Comparison of ENCODE assay signal across 9 cellular contexts in genomic region chrX:13733506-13733905, GRCh38. TPM values are rescaled to one million over a fixed set of nuclear protein-coding genes. Genes with fewer than 3 reads are reported as not detected.
DNase-seq lines count a peak whose midpoint lies in the region; ATAC-seq and TF ChIP-seq lines count a peak whose summit lies in the region.
"Had no signal": no experiment of that assay in that cellular context is flagged by ENCODE, and none has a peak within 500 bp of the region (broad histone marks: within the 10 kb centered on the region; RNA-seq: fewer than 3 reads in every experiment).

No MANE protein-coding gene starts in this region.

- in situ Hi-C loops in brain microvascular endothelial cell (cut with HindIII; ENCODE audit: low pct_ligation_motif_present, low sequenced_read_pairs): no loop called here

- TF ChIP-seq CTCF in right atrium auricular region (IDR thresholded peaks at IDR 0.05): no peak
- no peak for TF ChIP-seq CTCF in brain microvascular endothelial cell (IDR thresholded peaks at IDR 0.05; ENCODE audit: low read depth, low read length, missing control alignments)
- TF ChIP-seq CTCF in mesothelial cell of epicardium (IDR thresholded peaks at IDR 0.05; ENCODE audit: unreplicated experiment): no peak

- no peak for ATAC-seq in Right ventricle myocardium superior (ENCODE audit: poor library complexity)
- ATAC-seq in HG02623 (IDR thresholded peaks at IDR 0.05; ENCODE audit: unreplicated experiment): no peak

- peak overlapping the region; percentile 88 to 89 for H3K27ac ChIP-seq in right atrium auricular region
- no peak overlapping the region for H3K27ac ChIP-seq in brain microvascular endothelial cell

- peaks cover 0 to 12% of the 10 kb centered on the region in 2 donors for H3K4me1 ChIP-seq in right atrium auricular region

- DNase-seq in right atrium auricular region (ENCODE audit: low spot score) (no peak), Right ventricle myocardium superior (no peak), brain microvascular endothelial cell (no peak), mesothelial cell of epicardium (ENCODE audit: low spot score in 2 of 2, unreplicated experiment in 2 of 2) (no peak), cerebellar cortex (ENCODE audit: low spot score) (no peak), NK-92 (lab: John Stamatoyannopoulos, UW; ENCODE audit: unreplicated experiment) (no peak), NCI-H1105 (lab: John Stamatoyannopoulos, UW) (no peak)
- DNase-seq: NCI-H1105 treated with DMSO at 0.1 percent for 48 hours had no signal

- H3K9me3 ChIP-seq in right atrium auricular region: no peaks in the 10 kb centered on the region

- H3K4me3 Mint-ChIP-seq in mesothelial cell of epicardium: peak overlapping the region; percentile 96

- H3K4me3 ChIP-seq in right atrium auricular region: peak overlapping the region; percentile 70 to 79
- H3K4me3 ChIP-seq in brain microvascular endothelial cell (ENCODE audit: low read depth, low read length): peak overlapping the region; percentile 72

- peaks cover 26% of the 10 kb centered on the region for H3K4me1 Mint-ChIP-seq in mesothelial cell of epicardium

- intact Hi-C loops in Right ventricle myocardium superior (cut with DNase I): loop anchor here (5.0 kb wide), 1 partner anchor 76 kb away; no protein-coding TSS in a partner anchor

- peaks cover 16% of the 10 kb centered on the region for H3K9me3 Mint-ChIP-seq in mesothelial cell of epicardium

- H3K36me3 Mint-ChIP-seq in mesothelial cell of epicardium: peaks cover 12% of the 10 kb centered on the region

- no peaks in the 10 kb centered on the region for H3K36me3 ChIP-seq in right atrium auricular region
- no peaks in the 10 kb centered on the region for H3K36me3 ChIP-seq in brain microvascular endothelial cell (replicated peaks)

- no peaks in the 10 kb centered on the region for H3K27me3 Mint-ChIP-seq in mesothelial cell of epicardium (ENCODE audit: low read depth)

- H3K27me3 ChIP-seq in right atrium auricular region: no peaks in the 10 kb centered on the region
- H3K27me3 ChIP-seq in brain microvascular endothelial cell (replicated peaks): no peaks in the 10 kb centered on the region

- H3K27ac Mint-ChIP-seq in mesothelial cell of epicardium: peak overlapping the region; percentile 97

RNA-seq across cellular contexts. Expression of gene TRAPPC2, which starts 0.9 kb away (rescaled TPM):
- total RNA-seq in right atrium auricular region (1 to 10 TPM; 6.6 to 7.6 TPM), Right ventricle myocardium superior (6.8 TPM), mesothelial cell of epicardium (20.2 to 22.0 TPM (median 21.5 TPM) in 3 replicates)

RNA-seq across cellular contexts. Expression of gene OFD1, which starts 1.0 kb away (rescaled TPM):
- total RNA-seq in right atrium auricular region: 1 to 10 TPM; 7.7 to 8.1 TPM
- total RNA-seq in Right ventricle myocardium superior: 7.0 TPM
- total RNA-seq in mesothelial cell of epicardium: 46.3 to 50.8 TPM (median 46.5 TPM) in 3 replicates

RNA-seq across cellular contexts. Expression of gene RAB9A, which starts 44.6 kb away (rescaled TPM):
- total RNA-seq in right atrium auricular region (10 to 100 TPM; 25.6 to 26.1 TPM), Right ventricle myocardium superior (22.6 TPM), mesothelial cell of epicardium (18.6 to 21.0 TPM (median 20.6 TPM) in 3 replicates)
